ENCODE assay signal across 22 cellular contexts in genomic region chr4:814312-814850, GRCh38. TPM values are rescaled to one million over a fixed set of nuclear protein-coding genes. Genes with fewer than 3 reads are reported as not detected.
"Had no signal": no experiment of that assay in that cellular context is flagged by ENCODE, and none has a peak within 500 bp of the region (broad histone marks: within the 10 kb centered on the region; RNA-seq: fewer than 3 reads in every experiment).

No MANE protein-coding gene starts in this region.

- DNase-seq: cortex of kidney; foreskin fibroblast; heart right ventricle; hippocampal formation; immature natural killer cell; left cardiac atrium; mammary epithelial cell; natural killer cell; occipital lobe; ovary; small intestine; stimulated activated CD4-positive, alpha-beta T cell treated with anti-CD3 and anti-CD28 coated beads, Interleukin-12 subunit alpha, Interleukin-12 subunit beta, amount 100 ng/mL, for 4 hours; stimulated activated CD4-positive, alpha-beta T cell treated with anti-CD3 and anti-CD28 coated beads, Interleukin-1b, Interleukin-23, amount 100 ng/mL, for 48 hours; stimulated activated CD4-positive, alpha-beta T cell treated with anti-CD3 and anti-CD28 coated beads, Interleukin-4, amount 100 ng/mL, for 1 hour; stimulated activated CD8-positive, alpha-beta memory T cell treated with anti-CD3 and anti-CD28 coated beads, Interleukin-4, amount 100 ng/mL, for 48 hours; stimulated activated naive CD4-positive, alpha-beta T cell; stimulated activated naive CD8-positive, alpha-beta T cell treated with anti-CD3 and anti-CD28 coated beads, Interleukin-15, amount 100 ng/mL, for 72 hours; trophoblast cell had no signal

- H3K27me3 ChIP-seq: ovary, right lobe of liver had no signal

- H3K36me3 ChIP-seq: gastroesophageal sphincter, heart right ventricle, left lung, ovary, right lobe of liver, suprapubic skin had no signal

- H3K9me3 ChIP-seq: heart right ventricle, left lung, ovary, right lobe of liver, suprapubic skin had no signal

- H3K9me3 Mint-ChIP-seq: immature natural killer cell; natural killer cell; stimulated activated naive CD8-positive, alpha-beta T cell treated with anti-CD3 and anti-CD28 coated beads, Interleukin-15, amount 100 ng/mL, for 72 hours had no signal

- H3K27ac ChIP-seq: gastroesophageal sphincter, heart right ventricle, left lung, ovary, right lobe of liver, suprapubic skin had no signal

- H3K36me3 Mint-ChIP-seq: immature natural killer cell, natural killer cell had no signal

- ATAC-seq: gastroesophageal sphincter, left cardiac atrium, natural killer cell, right lobe of liver had no signal

- H3K27ac Mint-ChIP-seq: immature natural killer cell; natural killer cell; stimulated activated naive CD8-positive, alpha-beta T cell treated with anti-CD3 and anti-CD28 coated beads, Interleukin-15, amount 100 ng/mL, for 72 hours had no signal

- H3K4me3 Mint-ChIP-seq: immature natural killer cell; natural killer cell; stimulated activated naive CD8-positive, alpha-beta T cell treated with anti-CD3 and anti-CD28 coated beads, Interleukin-15, amount 100 ng/mL, for 72 hours had no signal

- H3K4me3 ChIP-seq: gastroesophageal sphincter, heart right ventricle, left lung, ovary, right lobe of liver, suprapubic skin had no signal

- H3K4me1 ChIP-seq: gastroesophageal sphincter, heart right ventricle, left lung, suprapubic skin had no signal

- H3K4me1 Mint-ChIP-seq: immature natural killer cell; natural killer cell; stimulated activated naive CD8-positive, alpha-beta T cell treated with anti-CD3 and anti-CD28 coated beads, Interleukin-15, amount 100 ng/mL, for 72 hours had no signal

RNA-seq across cellular contexts. Expression of gene CPLX1, which starts 11.5 kb away (rescaled TPM):
- total RNA-seq: natural killer cell had no signal
- polyA plus RNA-seq: immature natural killer cell had no signal
